ENCODE assay signal across 14 cellular contexts in genomic region chr6:6758546-6758914, GRCh38.
DNase-seq lines count a peak whose midpoint lies in the region; ATAC-seq and TF ChIP-seq lines count a peak whose summit lies in the region.
"Had no signal": no experiment of that assay in that cellular context is flagged by ENCODE, and none has a peak within 500 bp of the region (broad histone marks: within the 10 kb centered on the region; RNA-seq: fewer than 3 reads in every experiment).

No MANE protein-coding gene starts in this region.

- H3K4me3 Mint-ChIP-seq in WTC11, result peak overlapping the region; percentile 57
- H3K4me3 Mint-ChIP-seq: activated naive CD8-positive, alpha-beta T cell treated with anti-CD3 and anti-CD28 coated beads for 36 hours; activated T-helper 17 cell treated with anti-CD3 and anti-CD28 coated beads, Interleukin-2, amount 50 U/mL, for 72 hours had no signal

- H3K27ac ChIP-seq in A673 (ENCODE audit: low read depth, low read length, poor library complexity, severe bottlenecking), result peak overlapping the region; percentile 46
- H3K27ac ChIP-seq in left lung, result peak overlapping the region; percentile 31 to 67
- H3K27ac ChIP-seq in neuronal stem cell (replicated peaks; ENCODE audit: low read length), result peak overlapping the region; percentile 28
- H3K27ac ChIP-seq: BLaER1, SK-N-MC had no signal

- H2AFZ ChIP-seq in neuronal stem cell (ENCODE audit: low read length), result peak overlapping the region; percentile 86

- H3K36me3 ChIP-seq in A673 (ENCODE audit: insufficient read depth, low read length, poor library complexity, severe bottlenecking) (no peaks in the 10 kb centered on the region), left lung (no peaks in the 10 kb centered on the region), neuronal stem cell (replicated peaks in 1 of 2; ENCODE audit: control insufficient read depth in 2 of 2, insufficient read depth in 2 of 2, low read length in 2 of 2) (no peaks in the 10 kb centered on the region), HAP-1 (replicated peaks) (no peaks in the 10 kb centered on the region)
- H3K36me3 ChIP-seq: BLaER1 had no signal

- H3K4me1 ChIP-seq in A673 (ENCODE audit: insufficient read depth, low read length, poor library complexity, severe bottlenecking), result peaks cover 15% of the 10 kb centered on the region
- H3K4me1 ChIP-seq in left lung, result peaks cover 7 to 26% of the 10 kb centered on the region in 2 donors
- peaks cover 8 to 11% of the 10 kb centered on the region in 2 donors for H3K4me1 ChIP-seq in neuronal stem cell (ENCODE audit: control insufficient read depth in 2 of 2, insufficient read depth in 1 of 2, low read depth in 1 of 2, low read length in 2 of 2)
- no peaks in the 10 kb centered on the region for H3K4me1 ChIP-seq in HAP-1

- H3K27me3 ChIP-seq in A673 (replicated peaks; ENCODE audit: insufficient read depth, low read depth, low read length, poor library complexity) (no peaks in the 10 kb centered on the region), left lung (no peaks in the 10 kb centered on the region), neuronal stem cell (ENCODE audit: control insufficient read depth in 3 of 3, insufficient read depth in 3 of 3, low read depth in 1 of 3, low read length in 3 of 3) (no peaks in the 10 kb centered on the region), HAP-1 (ENCODE audit: low read depth) (no peaks in the 10 kb centered on the region)
- H3K27me3 ChIP-seq: BLaER1 had no signal

- in situ Hi-C loops in HAP-1 (cut with MboI; ENCODE audit: low sequenced_read_pairs), result no loop called here

- no peak overlapping the region for H3K4ac ChIP-seq in neuronal stem cell (ENCODE audit: low read length)

- H3K9me3 ChIP-seq in A673 (ENCODE audit: low read depth, low read length, poor library complexity, severe bottlenecking), result no peaks in the 10 kb centered on the region
- H3K9me3 ChIP-seq in left lung, result no peaks in the 10 kb centered on the region
- no peaks in the 10 kb centered on the region for H3K9me3 ChIP-seq in neuronal stem cell (replicated peaks in 1 of 2; ENCODE audit: control insufficient read depth in 2 of 2, insufficient read depth in 1 of 2, low read depth in 1 of 2, low read length in 2 of 2)
- H3K9me3 ChIP-seq in HAP-1, result no peaks in the 10 kb centered on the region

- H3K36me3 Mint-ChIP-seq in WTC11, result no peaks in the 10 kb centered on the region
- H3K36me3 Mint-ChIP-seq: activated naive CD8-positive, alpha-beta T cell treated with anti-CD3 and anti-CD28 coated beads for 36 hours had no signal

- H4K91ac ChIP-seq in neuronal stem cell (ENCODE audit: low read depth, low read length, poor library complexity), result no peak overlapping the region

- no peak overlapping the region for H2BK5ac ChIP-seq in neuronal stem cell (ENCODE audit: low read length)

- H3K14ac ChIP-seq in neuronal stem cell (ENCODE audit: low read length), result no peak overlapping the region

- H3K79me1 ChIP-seq in neuronal stem cell (ENCODE audit: low read depth, low read length), result no peaks in the 10 kb centered on the region

- no peak overlapping the region for H4K8ac ChIP-seq in neuronal stem cell (ENCODE audit: low read depth, low read length)

- H3K4me3 ChIP-seq in A673 (ENCODE audit: low read depth, low read length, poor library complexity, severe bottlenecking), result no peak overlapping the region
- H3K4me3 ChIP-seq in left lung, result no peak overlapping the region
- H3K4me3 ChIP-seq in neuronal stem cell (ENCODE audit: low read length in 2 of 2), result no peak overlapping the region
- no peak overlapping the region for H3K4me3 ChIP-seq in HAP-1
- H3K4me3 ChIP-seq: BLaER1, SK-N-MC had no signal

- H3K9ac ChIP-seq in neuronal stem cell (ENCODE audit: low read depth, low read length, poor library complexity), result no peak overlapping the region
- H3K9ac ChIP-seq: BLaER1 had no signal

- H3K4me2 ChIP-seq in neuronal stem cell (ENCODE audit: insufficient read depth, low read length, poor library complexity, severe bottlenecking), result no peak overlapping the region

- H3K27ac Mint-ChIP-seq in WTC11, result peak overlapping the region; percentile 95
- H3K27ac Mint-ChIP-seq: activated naive CD8-positive, alpha-beta T cell treated with anti-CD3 and anti-CD28 coated beads for 36 hours; activated T-helper 17 cell treated with anti-CD3 and anti-CD28 coated beads, Interleukin-2, amount 50 U/mL, for 72 hours had no signal

- TF ChIP-seq CTCF in A673 (conservative IDR thresholded peaks at IDR 0.05; ENCODE audit: low read depth, low read length), result no peak
- TF ChIP-seq CTCF in WTC11 (IDR thresholded peaks at IDR 0.05), result no peak
- TF ChIP-seq CTCF in left lung (IDR thresholded peaks at IDR 0.05), result no peak

- peak overlapping the region; percentile 2 for H2BK15ac ChIP-seq in neuronal stem cell (ENCODE audit: low read length)

- H3K18ac ChIP-seq in neuronal stem cell (ENCODE audit: low read length), result no peak overlapping the region

- H3K27me3 Mint-ChIP-seq in WTC11 (ENCODE audit: low read depth), result no peaks in the 10 kb centered on the region
- H3K27me3 Mint-ChIP-seq: activated naive CD8-positive, alpha-beta T cell treated with anti-CD3 and anti-CD28 coated beads for 36 hours had no signal

- intact Hi-C loops in A673 (cut with micrococcal nuclease; ENCODE audit: unreplicated experiment) (no loop called here), left lung (cut with DNase I) (no loop called here)

- no peak overlapping the region for H2BK120ac ChIP-seq in neuronal stem cell (ENCODE audit: low read depth, low read length)

- no peak overlapping the region for H3K23ac ChIP-seq in neuronal stem cell (ENCODE audit: low read depth, low read length, poor library complexity)

- H2AK5ac ChIP-seq in neuronal stem cell (ENCODE audit: low read depth, low read length), result peak overlapping the region; percentile 26

- CTCF ChIA-PET in A673 (lab: Charles Lee), result interaction anchor here (0.5 to 1.7 kb wide), 4 partner anchors 22 to 354 kb away, joined by 3 to 4 read pairs (median 3); no protein-coding TSS in a partner anchor
- CTCF ChIA-PET in WTC11 (lab: Charles Lee), result interaction anchor here (0.6 to 1.9 kb wide), 47 partner anchors 8 to 503 kb away, joined by 3 to 22 read pairs (median 4); no protein-coding TSS in a partner anchor

- ATAC-seq in WTC11, result no peak
- no peak for ATAC-seq in left lung
- ATAC-seq in GM18861 (IDR thresholded peaks at IDR 0.05; ENCODE audit: unreplicated experiment), result no peak
- ATAC-seq: activated T-helper 17 cell treated with anti-CD3 and anti-CD28 coated beads, Interleukin-2, amount 50 U/mL, for 72 hours had no signal

- POLR2A ChIA-PET in A673 (lab: Charles Lee; ENCODE audit: low non-redundant PET), result no interaction called here
- POLR2A ChIA-PET in WTC11 (lab: Charles Lee), result interaction anchor here (0.9 to 1.5 kb wide), 6 partner anchors 8 to 294 kb away, joined by 3 to 5 read pairs (median 4); no protein-coding TSS in a partner anchor

- no peak overlapping the region for H2BK12ac ChIP-seq in neuronal stem cell (ENCODE audit: low read length)

- DNase-seq in A673 (ENCODE audit: low spot score) (no peak), WTC11 (ENCODE audit: low spot score) (no peak), left lung (no peak), neuronal stem cell (ENCODE audit: low spot score) (no peak), HAP-1 (ENCODE audit: low spot score in 2 of 2) (no peak), A172 (ENCODE audit: low spot score) (no peak)
- no peak for DNase-seq in activated naive CD4-positive, alpha-beta T cell treated with Interleukin-2 at 50 U/mL for 16 hours
- DNase-seq: activated CD4-positive, alpha-beta T cell treated with anti-CD3 and anti-CD28 coated beads, Interleukin-2, amount 50 U/mL, for 1 hour; kidney had no signal

- BruUV-seq in A673 (replicated peaks; lab: Mats Ljungman, UMichigan), result no TSS peak

- peaks cover 21% of the 10 kb centered on the region for H3K4me1 Mint-ChIP-seq in WTC11
- H3K4me1 Mint-ChIP-seq: activated T-helper 17 cell treated with anti-CD3 and anti-CD28 coated beads, Interleukin-2, amount 50 U/mL, for 72 hours had no signal

- H3K9me3 Mint-ChIP-seq in WTC11, result peaks cover 6% of the 10 kb centered on the region
- H3K9me3 Mint-ChIP-seq: activated naive CD8-positive, alpha-beta T cell treated with anti-CD3 and anti-CD28 coated beads for 36 hours; activated T-helper 17 cell treated with anti-CD3 and anti-CD28 coated beads, Interleukin-2, amount 50 U/mL, for 72 hours had no signal

- no CpG with 5 or more reads among the region's 3 CpGs for WGBS in neuronal stem cell (ENCODE audit: extremely low coverage in 2 of 2, insufficient read length in 2 of 2, insufficient replicate concordance in 1 of 2), 2 donors

TF ChIP-seq in WTC11, 78 proteins besides CTCF, POLR2A, EP300 and RAD21 (continues in another document):
- TF ChIP-seq SMAD4 (CRISPR knock-in tag; IDR thresholded peaks at IDR 0.05) (no peak), USF2 (CRISPR knock-in tag; IDR thresholded peaks at IDR 0.05) (no peak), SOX15 (CRISPR knock-in tag; IDR thresholded peaks at IDR 0.05) (no peak), RELA (CRISPR knock-in tag; IDR thresholded peaks at IDR 0.05; ENCODE audit: borderline replicate concordance) (no peak), CDX4 (CRISPR knock-in tag; IDR thresholded peaks at IDR 0.05; ENCODE audit: borderline replicate concordance) (no peak)
